13 cellular contexts compared by ENCODE assay signal in the genomic region with DNA sequence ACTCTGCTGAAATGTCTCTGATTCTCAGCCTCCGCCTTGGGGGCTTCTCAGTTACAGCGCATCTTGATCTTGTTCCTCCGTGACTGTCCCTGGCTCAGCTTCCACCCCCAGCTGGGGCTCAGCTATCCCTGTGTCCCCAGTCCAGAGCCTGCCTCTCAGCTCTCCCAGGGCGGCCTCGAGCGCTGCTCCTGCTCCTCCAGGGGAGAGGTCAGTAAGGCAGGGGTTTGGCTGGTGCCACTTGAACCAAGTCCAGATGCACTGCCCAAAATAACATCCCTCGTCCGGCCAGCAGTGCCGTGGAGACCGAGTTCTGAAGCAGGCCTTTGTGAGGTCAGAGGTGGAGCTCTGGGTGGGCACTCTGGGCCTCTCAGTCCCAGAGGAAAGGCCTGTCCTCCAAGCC. TPM values are rescaled to one million over a fixed set of nuclear protein-coding genes. Genes with fewer than 3 reads are reported as not detected.
DNase-seq lines count a peak whose midpoint lies in the region; ATAC-seq, FAIRE-seq and TF ChIP-seq lines count a peak whose summit lies in the region.
"Not testable (repeated sequence)": the region's sequence is repeated elsewhere in the genome, so short reads cannot be mapped to it uniquely, and the experiment has no call there.
"Had no signal": no experiment of that assay in that cellular context is flagged by ENCODE, and none has a peak within 500 bp of the region (broad histone marks: within the 10 kb centered on the region; RNA-seq: fewer than 3 reads in every experiment).

A gene (minus strand): TSS at position 198 of the 400 bp plus-strand sequence. CDS start 1,306 bp downstream, outside the sequence.

- TF ChIP-seq CTCF in A549 (IDR thresholded peaks at IDR 0.05); coronary artery (IDR thresholded peaks at IDR 0.05); right lobe of liver (IDR thresholded peaks at IDR 0.05); stomach (IDR thresholded peaks at IDR 0.05): not testable (repeated sequence)

- H3K4me1 Mint-ChIP-seq in activated CD4-positive, alpha-beta memory T cell treated with anti-CD3 and anti-CD28 coated beads for 36 hours (ENCODE audit: low read depth): not testable (repeated sequence)

- intact Hi-C loops in activated CD4-positive, alpha-beta memory T cell treated with anti-CD3 and anti-CD28 coated beads for 36 hours (cut with micrococcal nuclease): loop anchor here (2.0 to 10.0 kb wide), 2 partner anchors 72 to 212 kb away; no protein-coding TSS in a partner anchor
- intact Hi-C loops in left cardiac atrium (cut with DNase I); stomach (cut with DNase I; ENCODE audit: low total_unique reads): not testable (repeated sequence)
- intact Hi-C loops in right lobe of liver (cut with DNase I): loop anchor here in 1 of 2 donors (5.0 kb wide), 1 partner anchor 65 kb away; no protein-coding TSS in a partner anchor

- H2BK5ac ChIP-seq in neuronal stem cell (ENCODE audit: low read length): not testable (repeated sequence)

- H2AK5ac ChIP-seq in neuronal stem cell (ENCODE audit: low read depth, low read length): not testable (repeated sequence)

- H2BK120ac ChIP-seq in neuronal stem cell (ENCODE audit: low read depth, low read length): not testable (repeated sequence)

- FAIRE-seq in A549 (lab: Jason Lieb, UNC): not testable (repeated sequence)

- CTCF ChIA-PET in A549 (lab: Yijun Ruan, JAX): interaction anchor here (1.0 to 9.8 kb wide), 17 partner anchors 10 to 329 kb away, joined by 3 to 299 read pairs (median 6); a partner anchor contains a TSS
- CTCF ChIA-PET in activated CD4-positive, alpha-beta memory T cell treated with anti-CD3 and anti-CD28 coated beads for 36 hours (lab: Charles Lee): interaction anchor here (1.8 to 5.3 kb wide), 5 partner anchors 27 to 71 kb away, joined by 5 to 113 read pairs (median 24); a partner anchor contains a TSS

- peaks cover 20% of the 10 kb centered on the region for H3K4me1 ChIP-seq in A549
- peaks cover 14% of the 10 kb centered on the region for H3K4me1 ChIP-seq in NT2/D1 (ENCODE audit: insufficient read depth, insufficient read length)
- H3K4me1 ChIP-seq in right lobe of liver; neuronal stem cell (ENCODE audit: control insufficient read depth in 2 of 2, insufficient read depth in 1 of 2, low read depth in 1 of 2, low read length in 2 of 2): not testable (repeated sequence)
- peaks cover 0 to 20% (median 8%) of the 10 kb centered on the region in 4 donors for H3K4me1 ChIP-seq in stomach

- POLR2A ChIA-PET in A549 (lab: Yijun Ruan, JAX); activated CD4-positive, alpha-beta memory T cell treated with anti-CD3 and anti-CD28 coated beads for 36 hours (lab: Charles Lee): not testable (repeated sequence)

- TF ChIP-seq POLR2A in A549 (IDR thresholded peaks at IDR 0.05; ENCODE audit: low read length); right lobe of liver (IDR thresholded peaks at IDR 0.05); stomach (IDR thresholded peaks at IDR 0.05): not testable (repeated sequence)

- not testable (repeated sequence) for H3K27me3 Mint-ChIP-seq in activated CD4-positive, alpha-beta memory T cell treated with anti-CD3 and anti-CD28 coated beads for 36 hours

- not testable (repeated sequence) for H3K9me3 ChIP-seq in A549; NT2/D1 (ENCODE audit: insufficient read depth, low read length); right lobe of liver; neuronal stem cell (replicated peaks in 1 of 2; ENCODE audit: control insufficient read depth in 2 of 2, insufficient read depth in 1 of 2, low read depth in 1 of 2, low read length in 2 of 2); stomach

- not testable (repeated sequence) for H3K36me3 Mint-ChIP-seq in activated CD4-positive, alpha-beta memory T cell treated with anti-CD3 and anti-CD28 coated beads for 36 hours

- H3K9ac ChIP-seq in NT2/D1 (ENCODE audit: insufficient read length, low read depth): peak within 1 kb of the TSS; percentile 8
- not testable (repeated sequence) for H3K9ac ChIP-seq in neuronal stem cell (ENCODE audit: low read depth, low read length, poor library complexity)

- H2AFZ ChIP-seq in neuronal stem cell (ENCODE audit: low read length): peak within 1 kb of the TSS; percentile 63

- H4K8ac ChIP-seq in neuronal stem cell (ENCODE audit: low read depth, low read length): not testable (repeated sequence)

- H2BK15ac ChIP-seq in neuronal stem cell (ENCODE audit: low read length): peak within 1 kb of the TSS; percentile 98

- H3K18ac ChIP-seq in neuronal stem cell (ENCODE audit: low read length): peak within 1 kb of the TSS; percentile 57

- H3K27me3 ChIP-seq in NT2/D1 (ENCODE audit: insufficient read depth, insufficient read length); right lobe of liver; neuronal stem cell (ENCODE audit: control insufficient read depth in 3 of 3, insufficient read depth in 3 of 3, low read depth in 1 of 3, low read length in 3 of 3); stomach: not testable (repeated sequence)

- H3K4me2 ChIP-seq in A549: peak within 1 kb of the TSS; percentile 55
- not testable (repeated sequence) for H3K4me2 ChIP-seq in neuronal stem cell (ENCODE audit: insufficient read depth, low read length, poor library complexity, severe bottlenecking)

- not testable (repeated sequence) for H3K9me3 Mint-ChIP-seq in activated CD4-positive, alpha-beta memory T cell treated with anti-CD3 and anti-CD28 coated beads for 36 hours

- H3K23ac ChIP-seq in neuronal stem cell (ENCODE audit: low read depth, low read length, poor library complexity): not testable (repeated sequence)

- WGBS in A549 (ENCODE audit: missing lambda C conversion rate): 94% methylated on average over 3 of the region's 10 CpGs
- 92% methylated on average over 2 of the region's 10 CpGs for WGBS in right lobe of liver (ENCODE audit: insufficient coverage, low coverage, low lambda C conversion rate, missing lambda C conversion rate)
- no CpG with 5 or more reads among the region's 10 CpGs for WGBS in neuronal stem cell (ENCODE audit: extremely low coverage in 2 of 2, insufficient read length in 2 of 2, insufficient replicate concordance in 1 of 2), 2 donors
- 73 to 82% (median 75%) methylated on average over 6 to 10 of the region's 10 CpGs for WGBS in stomach, 5 donors

- peak within 1 kb of the TSS; percentile 78 to 83 for H3K27ac ChIP-seq in A549
- H3K27ac ChIP-seq in coronary artery: peak within 1 kb of the TSS; percentile 51 to 88
- H3K27ac ChIP-seq in right lobe of liver; neuronal stem cell (replicated peaks; ENCODE audit: low read length): not testable (repeated sequence)
- peak within 1 kb of the TSS in 3 of 5 donors; percentile 43 to 49 (median 46) for H3K27ac ChIP-seq in stomach

- H3K14ac ChIP-seq in neuronal stem cell (ENCODE audit: low read length): not testable (repeated sequence)

- TF ChIP-seq RAD21 in A549 (conservative IDR thresholded peaks at IDR 0.05 in 1 of 2, IDR thresholded peaks at IDR 0.05 in 1 of 2): not testable (repeated sequence)

- H3K36me3 ChIP-seq in NT2/D1 (ENCODE audit: insufficient read depth, insufficient read length, low read length); right lobe of liver; neuronal stem cell (replicated peaks in 1 of 2; ENCODE audit: control insufficient read depth in 2 of 2, insufficient read depth in 2 of 2, low read length in 2 of 2); stomach: not testable (repeated sequence)

- DNase-seq in A549 (ENCODE audit: low read depth in 1 of 2, low spot score in 1 of 2); NT2/D1 (ENCODE audit: low read depth, low spot score); activated CD4-positive, alpha-beta memory T cell treated with anti-CD3 and anti-CD28 coated beads for 36 hours; coronary artery (ENCODE audit: low spot score); right lobe of liver; neuronal stem cell (ENCODE audit: low spot score); stomach: not testable (repeated sequence)
- DNase-seq in left cardiac atrium: peak; percentile 56

- ATAC-seq in A549, left cardiac atrium, right lobe of liver: not testable (repeated sequence)

- not testable (repeated sequence) for H3K4ac ChIP-seq in neuronal stem cell (ENCODE audit: low read length)

- not testable (repeated sequence) for H2BK12ac ChIP-seq in neuronal stem cell (ENCODE audit: low read length)

- H4K91ac ChIP-seq in neuronal stem cell (ENCODE audit: low read depth, low read length, poor library complexity): not testable (repeated sequence)

- TF ChIP-seq EP300 in A549 (IDR thresholded peaks at IDR 0.05); stomach (IDR thresholded peaks at IDR 0.05): not testable (repeated sequence)

- not testable (repeated sequence) for H3K4me3 ChIP-seq in A549; NT2/D1 (ENCODE audit: insufficient read length, low read depth); right lobe of liver; neuronal stem cell (ENCODE audit: low read length in 2 of 2)
- H3K4me3 ChIP-seq in coronary artery (peak within 1 kb of the TSS; percentile 51), stomach (peak within 1 kb of the TSS in 1 of 4 donors; percentile 2)

- peak within 1 kb of the TSS; percentile 13 for H3K27ac Mint-ChIP-seq in activated CD4-positive, alpha-beta memory T cell treated with anti-CD3 and anti-CD28 coated beads for 36 hours

- peak within 1 kb of the TSS; percentile 26 for H3K4me3 Mint-ChIP-seq in activated CD4-positive, alpha-beta memory T cell treated with anti-CD3 and anti-CD28 coated beads for 36 hours

- H3K79me1 ChIP-seq in neuronal stem cell (ENCODE audit: low read depth, low read length): not testable (repeated sequence)

RNA-seq across cellular contexts. Expression of the gene that starts here (rescaled TPM):
- polyA plus RNA-seq in A549 (2011; rRNA removed) (1.1 and 1.2 TPM in 2 replicates), A549 (2017; fragmentation: RNase III; extraction: RNeasy Plus Mini Kit Qiagen cat#74134 plus additional on column Dnase treatment) (0.39 to 0.69 TPM (median 0.61 TPM) in 3 replicates), stomach (1 to 10 TPM; 1.1 to 5.3 (median 1.5) TPM)
- polyA plus RNA-seq in A549 (2012; cell fraction: cytosol; rRNA removed): 0.32 and 0.39 TPM in 2 replicates
- polyA plus RNA-seq in A549 (2012; cell fraction: nucleus; rRNA removed): 1.4 and 1.6 TPM in 2 replicates
- polyA minus RNA-seq in A549 (2011; rRNA and poly(A)+ RNA removed): 2.4 and 4.0 TPM in 2 replicates
- under 1 TPM; 0.12 to 0.36 TPM for total RNA-seq in activated CD4-positive, alpha-beta memory T cell treated with anti-CD3 and anti-CD28 coated beads for 36 hours
- total RNA-seq in left cardiac atrium (100 to 1,000 TPM in 1 of 2 donors, 10 to 100 TPM in 1; 51.8 to 123 TPM), right lobe of liver (10 to 100 TPM; 10.4 to 25.1 (median 16.6) TPM), stomach (10 to 100 TPM in 1 of 5 donors, 1 to 10 TPM in 2, not detected in 2; 2.8 to 17.4 (median 3.9) TPM)
- not detected for polyA plus RNA-seq in neuronal stem cell (2013, experiment 1 of 2)
- polyA plus RNA-seq in neuronal stem cell (2013, experiment 2 of 2): not detected
- total RNA-seq: activated naive CD4-positive, alpha-beta T cell treated with anti-CD3 and anti-CD28 coated beads for 36 hours; activated T-cell treated with anti-CD3 and anti-CD28 coated beads, Interleukin-2, amount 50 U/mL, for 72 hours; bronchial epithelial cell; foreskin keratinocyte; NCI-H460 had no signal
- polyA plus RNA-seq: foreskin keratinocyte had no signal
